Comparison of ENCODE assay signal across 1 cellular context in genomic region chr13:44989071-44989889, GRCh38.
TF ChIP-seq lines count a peak whose summit lies in the region.

TSS of gene GPALPP1 (plus strand) at chr13:44989538. CDS start at chr13:44989655, 117 bp downstream.
TSS of gene NUFIP1 (minus strand) at chr13:44989471. CDS start at chr13:44989436, 35 bp downstream.

TF ChIP-seq in HepG2, 621 proteins besides CTCF, POLR2A, EP300 and RAD21 (continued from another document and continues in another):
- TF ChIP-seq, protein P1, sequence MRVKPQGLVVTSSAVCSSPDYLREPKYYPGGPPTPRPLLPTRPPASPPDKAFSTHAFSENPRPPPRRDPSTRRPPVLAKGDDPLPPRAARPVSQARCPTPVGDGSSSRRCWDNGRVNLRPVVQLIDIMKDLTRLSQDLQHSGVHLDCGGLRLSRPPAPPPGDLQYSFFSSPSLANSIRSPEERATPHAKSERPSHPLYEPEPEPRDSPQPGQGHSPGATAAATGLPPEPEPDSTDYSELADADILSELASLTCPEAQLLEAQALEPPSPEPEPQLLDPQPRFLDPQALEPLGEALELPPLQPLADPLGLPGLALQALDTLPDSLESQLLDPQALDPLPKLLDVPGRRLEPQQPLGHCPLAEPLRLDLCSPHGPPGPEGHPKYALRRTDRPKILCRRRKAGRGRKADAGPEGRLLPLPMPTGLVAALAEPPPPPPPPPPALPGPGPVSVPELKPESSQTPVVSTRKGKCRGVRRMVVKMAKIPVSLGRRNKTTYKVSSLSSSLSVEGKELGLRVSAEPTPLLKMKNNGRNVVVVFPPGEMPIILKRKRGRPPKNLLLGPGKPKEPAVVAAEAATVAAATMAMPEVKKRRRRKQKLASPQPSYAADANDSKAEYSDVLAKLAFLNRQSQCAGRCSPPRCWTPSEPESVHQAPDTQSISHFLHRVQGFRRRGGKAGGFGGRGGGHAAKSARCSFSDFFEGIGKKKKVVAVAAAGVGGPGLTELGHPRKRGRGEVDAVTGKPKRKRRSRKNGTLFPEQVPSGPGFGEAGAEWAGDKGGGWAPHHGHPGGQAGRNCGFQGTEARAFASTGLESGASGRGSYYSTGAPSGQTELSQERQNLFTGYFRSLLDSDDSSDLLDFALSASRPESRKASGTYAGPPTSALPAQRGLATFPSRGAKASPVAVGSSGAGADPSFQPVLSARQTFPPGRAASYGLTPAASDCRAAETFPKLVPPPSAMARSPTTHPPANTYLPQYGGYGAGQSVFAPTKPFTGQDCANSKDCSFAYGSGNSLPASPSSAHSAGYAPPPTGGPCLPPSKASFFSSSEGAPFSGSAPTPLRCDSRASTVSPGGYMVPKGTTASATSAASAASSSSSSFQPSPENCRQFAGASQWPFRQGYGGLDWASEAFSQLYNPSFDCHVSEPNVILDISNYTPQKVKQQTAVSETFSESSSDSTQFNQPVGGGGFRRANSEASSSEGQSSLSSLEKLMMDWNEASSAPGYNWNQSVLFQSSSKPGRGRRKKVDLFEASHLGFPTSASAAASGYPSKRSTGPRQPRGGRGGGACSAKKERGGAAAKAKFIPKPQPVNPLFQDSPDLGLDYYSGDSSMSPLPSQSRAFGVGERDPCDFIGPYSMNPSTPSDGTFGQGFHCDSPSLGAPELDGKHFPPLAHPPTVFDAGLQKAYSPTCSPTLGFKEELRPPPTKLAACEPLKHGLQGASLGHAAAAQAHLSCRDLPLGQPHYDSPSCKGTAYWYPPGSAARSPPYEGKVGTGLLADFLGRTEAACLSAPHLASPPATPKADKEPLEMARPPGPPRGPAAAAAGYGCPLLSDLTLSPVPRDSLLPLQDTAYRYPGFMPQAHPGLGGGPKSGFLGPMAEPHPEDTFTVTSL (CRISPR knock-in tag; IDR thresholded peaks at IDR 0.05; ENCODE audit: borderline replicate concordance) = no peak
- TF ChIP-seq NR2F2 (IDR thresholded peaks at IDR 0.05; ENCODE audit: borderline replicate concordance, low read depth) = peak; percentile 18; the same call in 1 of the 2 replicates
- TF ChIP-seq ZNF768 (CRISPR knock-in tag; IDR thresholded peaks at IDR 0.05) = no peak; the same call in 1 of the 2 replicates
- peak; percentile 79 for TF ChIP-seq NR2C2 (CRISPR knock-in tag; IDR thresholded peaks at IDR 0.05; ENCODE audit: borderline replicate concordance)
- TF ChIP-seq, protein P2, sequence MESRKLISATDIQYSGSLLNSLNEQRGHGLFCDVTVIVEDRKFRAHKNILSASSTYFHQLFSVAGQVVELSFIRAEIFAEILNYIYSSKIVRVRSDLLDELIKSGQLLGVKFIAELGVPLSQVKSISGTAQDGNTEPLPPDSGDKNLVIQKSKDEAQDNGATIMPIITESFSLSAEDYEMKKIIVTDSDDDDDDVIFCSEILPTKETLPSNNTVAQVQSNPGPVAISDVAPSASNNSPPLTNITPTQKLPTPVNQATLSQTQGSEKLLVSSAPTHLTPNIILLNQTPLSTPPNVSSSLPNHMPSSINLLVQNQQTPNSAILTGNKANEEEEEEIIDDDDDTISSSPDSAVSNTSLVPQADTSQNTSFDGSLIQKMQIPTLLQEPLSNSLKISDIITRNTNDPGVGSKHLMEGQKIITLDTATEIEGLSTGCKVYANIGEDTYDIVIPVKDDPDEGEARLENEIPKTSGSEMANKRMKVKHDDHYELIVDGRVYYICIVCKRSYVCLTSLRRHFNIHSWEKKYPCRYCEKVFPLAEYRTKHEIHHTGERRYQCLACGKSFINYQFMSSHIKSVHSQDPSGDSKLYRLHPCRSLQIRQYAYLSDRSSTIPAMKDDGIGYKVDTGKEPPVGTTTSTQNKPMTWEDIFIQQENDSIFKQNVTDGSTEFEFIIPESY (CRISPR knock-in tag; IDR thresholded peaks at IDR 0.05) = no peak; the same call in 1 of the 2 replicates
- TF ChIP-seq ELF3 (CRISPR knock-in tag; IDR thresholded peaks at IDR 0.05) = peak; percentile 73
- TF ChIP-seq IRF9 (CRISPR knock-in tag; IDR thresholded peaks at IDR 0.05; ENCODE audit: borderline replicate concordance) = peak; percentile 80; the same call in 1 of the 2 replicates
- TF ChIP-seq MYC (CRISPR knock-in tag; IDR thresholded peaks at IDR 0.05; ENCODE audit: borderline replicate concordance) = peak; percentile 94
- TF ChIP-seq REL (CRISPR knock-in tag; conservative IDR thresholded peaks at IDR 0.05) = no peak
- TF ChIP-seq ZNF10 (CRISPR knock-in tag; IDR thresholded peaks at IDR 0.05; ENCODE audit: borderline replicate concordance, low read depth) = no peak
- TF ChIP-seq FOSL1 (CRISPR knock-in tag; IDR thresholded peaks at IDR 0.05; ENCODE audit: borderline replicate concordance) = no peak
- peak; percentile 92 for TF ChIP-seq MXD1 (CRISPR knock-in tag; IDR thresholded peaks at IDR 0.05)
- TF ChIP-seq ZNF577 (CRISPR knock-in tag; IDR thresholded peaks at IDR 0.05; ENCODE audit: borderline replicate concordance, low read depth) = no peak
- TF ChIP-seq ZFP37 (CRISPR knock-in tag; IDR thresholded peaks at IDR 0.05; ENCODE audit: borderline replicate concordance) = no peak
- no peak for TF ChIP-seq SUZ12 (IDR thresholded peaks at IDR 0.05; ENCODE audit: low read depth, low read length)
- 0 out of 2 replicates have a peak, but pooled peaks have one; percentile 40 for TF ChIP-seq ZNF367 (CRISPR knock-in tag; IDR thresholded peaks at IDR 0.05; ENCODE audit: borderline replicate concordance)
- no peak for TF ChIP-seq NFKBIZ (CRISPR knock-in tag; IDR thresholded peaks at IDR 0.05)
- TF ChIP-seq ZFYVE20 (CRISPR knock-in tag; IDR thresholded peaks at IDR 0.05; ENCODE audit: borderline replicate concordance, low read depth) = no peak
- TF ChIP-seq ZNF225 (CRISPR knock-in tag; IDR thresholded peaks at IDR 0.05) = no peak
- TF ChIP-seq PBX3 (CRISPR knock-in tag; IDR thresholded peaks at IDR 0.05; ENCODE audit: borderline replicate concordance) = no peak
- TF ChIP-seq NFATC3 (CRISPR knock-in tag; IDR thresholded peaks at IDR 0.05) = peak; percentile 88; the same call in 1 of the 2 replicates
- TF ChIP-seq ZNF850 (CRISPR knock-in tag; conservative IDR thresholded peaks at IDR 0.05) = no peak
- TF ChIP-seq KMT2B (CRISPR knock-in tag; IDR thresholded peaks at IDR 0.05) = peak; percentile 99
- peak; percentile 74; the same call in 1 of the 2 replicates for TF ChIP-seq ATF2 (CRISPR knock-in tag; IDR thresholded peaks at IDR 0.05)
- TF ChIP-seq ZNF12 (CRISPR knock-in tag; IDR thresholded peaks at IDR 0.05) = no peak
- no peak for TF ChIP-seq ZNF17 (CRISPR knock-in tag; IDR thresholded peaks at IDR 0.05)
- no peak for TF ChIP-seq HMGA1 (CRISPR knock-in tag; conservative IDR thresholded peaks at IDR 0.05)
- TF ChIP-seq ZBTB10 (CRISPR knock-in tag; IDR thresholded peaks at IDR 0.05; ENCODE audit: borderline replicate concordance) = no peak
- peak; percentile 42; the same call in 1 of the 2 replicates for TF ChIP-seq ZNF317 (CRISPR knock-in tag; IDR thresholded peaks at IDR 0.05)
- TF ChIP-seq MXD4 (CRISPR knock-in tag; IDR thresholded peaks at IDR 0.05) = peak; percentile 98
- peak; percentile 93 for TF ChIP-seq ZFY (CRISPR knock-in tag; IDR thresholded peaks at IDR 0.05)
- TF ChIP-seq SALL1 (CRISPR knock-in tag; IDR thresholded peaks at IDR 0.05) = peak; percentile 89
- peak; percentile 23; the same call in 1 of the 2 replicates for TF ChIP-seq ZNF891 (CRISPR knock-in tag; IDR thresholded peaks at IDR 0.05)
- TF ChIP-seq ASH2L (IDR thresholded peaks at IDR 0.05; ENCODE audit: insufficient read length, low read depth, low read length) = peak; percentile 93
- no peak; the same call in 1 of the 2 replicates for TF ChIP-seq PITX1 (CRISPR knock-in tag; IDR thresholded peaks at IDR 0.05)
- no peak for TF ChIP-seq ELF4 (CRISPR knock-in tag; IDR thresholded peaks at IDR 0.05; ENCODE audit: borderline replicate concordance)
- TF ChIP-seq MAFK (conservative IDR thresholded peaks at IDR 0.05 in 1 of 2, IDR thresholded peaks at IDR 0.05 in 1 of 2; ENCODE audit: low read length in 2 of 2) = peak; percentile 0 to 19; a peak in 1 of 4 replicates
- peak; percentile 30; the same call in 1 of the 2 replicates for TF ChIP-seq REXO4 (CRISPR knock-in tag; IDR thresholded peaks at IDR 0.05; ENCODE audit: borderline replicate concordance)
- TF ChIP-seq, protein P3, sequence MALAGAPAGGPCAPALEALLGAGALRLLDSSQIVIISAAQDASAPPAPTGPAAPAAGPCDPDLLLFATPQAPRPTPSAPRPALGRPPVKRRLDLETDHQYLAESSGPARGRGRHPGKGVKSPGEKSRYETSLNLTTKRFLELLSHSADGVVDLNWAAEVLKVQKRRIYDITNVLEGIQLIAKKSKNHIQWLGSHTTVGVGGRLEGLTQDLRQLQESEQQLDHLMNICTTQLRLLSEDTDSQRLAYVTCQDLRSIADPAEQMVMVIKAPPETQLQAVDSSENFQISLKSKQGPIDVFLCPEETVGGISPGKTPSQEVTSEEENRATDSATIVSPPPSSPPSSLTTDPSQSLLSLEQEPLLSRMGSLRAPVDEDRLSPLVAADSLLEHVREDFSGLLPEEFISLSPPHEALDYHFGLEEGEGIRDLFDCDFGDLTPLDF (CRISPR knock-in tag; IDR thresholded peaks at IDR 0.05) = no peak
